Comparison of ENCODE assay signal across 24 cellular contexts in the genomic region with DNA sequence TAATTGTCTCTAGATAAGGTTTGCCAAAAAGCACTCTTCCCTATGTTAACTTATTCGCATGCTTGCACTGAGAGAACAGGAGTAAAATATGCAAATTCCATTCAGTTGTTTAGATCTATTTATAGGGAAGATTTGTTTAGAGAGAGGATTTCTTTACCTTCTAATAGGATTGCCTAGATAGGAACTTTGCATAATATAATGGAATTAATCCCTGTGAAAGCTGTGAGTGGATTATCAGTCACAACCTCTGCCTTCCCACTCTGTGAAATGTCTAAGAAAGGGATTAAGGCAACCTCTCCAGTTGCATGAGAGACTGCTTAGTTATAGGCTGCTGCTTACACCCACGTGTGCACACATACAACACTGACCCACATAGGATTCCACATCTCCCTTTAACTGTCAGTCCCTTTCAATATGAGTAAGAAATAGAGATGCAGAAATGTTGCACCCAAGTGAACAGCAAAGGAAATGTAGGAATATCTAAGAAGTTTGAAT.
"Had no signal": no experiment of that assay in that cellular context is flagged by ENCODE, and none has a peak within 500 bp of the region (broad histone marks: within the 10 kb centered on the region; RNA-seq: fewer than 3 reads in every experiment).

No MANE protein-coding gene starts in this region.

- ATAC-seq: activated naive CD4-positive, alpha-beta T cell treated with anti-CD3 and anti-CD28 coated beads, Interleukin-2, amount 50 U/mL, for 72 hours; activated naive CD8-positive, alpha-beta T cell treated with anti-CD3 and anti-CD28 coated beads, Interleukin-2, amount 50 U/mL, for 24 hours; activated T-cell treated with anti-CD3 and anti-CD28 coated beads, Interleukin-2, amount 50 U/mL, for 4 hours; body of pancreas had no signal

- H3K27me3 ChIP-seq: ascending aorta, body of pancreas, Peyer's patch had no signal

- H3K4me3 ChIP-seq: ascending aorta, body of pancreas, Peyer's patch had no signal

- H3K36me3 ChIP-seq: ascending aorta, Peyer's patch had no signal

- H3K27ac ChIP-seq: ascending aorta, body of pancreas, Peyer's patch had no signal

- DNase-seq: activated B cell treated with CpG ODN at 0.5 μM for 24 hours; activated CD4-positive, alpha-beta memory T cell treated with anti-CD3 and anti-CD28 coated beads for 36 hours; activated CD4-positive, alpha-beta T cell treated with anti-CD3 and anti-CD28 coated beads for 1 hour; activated CD4-positive, alpha-beta T cell treated with anti-CD3 and anti-CD28 coated beads, Interleukin-2, amount 10 ng/mL, durations not matched to agents 24 days and 14 days; activated CD8-positive, alpha-beta memory T cell treated with anti-CD3 and anti-CD28 coated beads for 24 hours; activated effector memory CD4-positive, alpha-beta T cell treated with anti-CD3 and anti-CD28 coated beads, Interleukin-2, amount 50 U/mL, for 16 hours; activated naive CD4-positive, alpha-beta T cell treated with Interleukin-2 at 50 U/mL for 16 hours; activated naive CD8-positive, alpha-beta T cell treated with anti-CD3 and anti-CD28 coated beads, Interleukin-2, amount 50 U/mL, for 24 hours; activated T-cell treated with anti-CD3 and anti-CD28 coated beads, Interleukin-2, amount 50 U/mL, for 4 hours; amniotic stem cell; body of pancreas; central memory CD4-positive, alpha-beta T cell; Karpas-422; MM.1S; NCI-H1105; NCI-H1436; NCI-H187; NCI-H2081; NCI-H510A treated with DMSO at 0.1 percent for 48 hours; Peyer's patch; SHP77 treated with DMSO at 0.1 percent for 48 hours had no signal

- H3K9me3 ChIP-seq: ascending aorta, body of pancreas had no signal

- FAIRE-seq: bronchial epithelial cell had no signal

- H3K4me1 ChIP-seq: ascending aorta, body of pancreas, Peyer's patch had no signal
